In the genomic region with DNA sequence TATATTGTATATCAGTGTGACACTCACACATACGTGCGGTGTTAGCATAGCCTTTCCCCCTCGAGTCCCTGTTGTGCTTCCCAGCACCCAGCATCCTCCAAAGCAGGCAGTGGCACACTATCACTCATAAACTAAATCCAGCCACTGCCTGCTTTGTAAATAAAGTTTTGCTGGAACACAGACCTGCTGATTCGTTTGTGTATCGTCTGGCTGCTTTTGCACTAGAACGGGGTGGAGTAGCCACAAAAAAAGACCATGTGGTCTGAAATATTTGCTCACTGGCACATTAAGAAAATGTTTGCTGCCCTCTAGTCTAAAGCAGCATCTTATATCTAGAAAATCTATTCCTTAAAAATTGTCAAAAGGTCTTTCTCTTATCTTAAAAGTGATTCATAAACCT, we compare ENCODE assay signal across 28 cellular contexts.
"Had no signal": no experiment of that assay in that cellular context is flagged by ENCODE, and none has a peak within 500 bp of the region (broad histone marks: within the 10 kb centered on the region; RNA-seq: fewer than 3 reads in every experiment).

No MANE protein-coding gene starts in this region.

- H3K36me3 ChIP-seq: colonic mucosa, esophagus squamous epithelium, gastrocnemius medialis, lower lobe of right lung, pancreas had no signal

- H3K4me1 ChIP-seq: body of pancreas, colonic mucosa, esophagus squamous epithelium, gastrocnemius medialis, lower lobe of right lung, pancreas, psoas muscle, testis had no signal

- H3K9me3 Mint-ChIP-seq: natural killer cell treated with Interleukin-12 subunit alpha and Interleukin-12 subunit beta and Interleukin-15 and Interleukin-18, amount 100 ng/mL, for 72 hours; T-helper 2 cell treated with Interferon-gamma antibody and Interleukin-4, amounts not matched to agents 5 μg/mL and 100 μg/mL, for 36 hours had no signal

- H3K27ac ChIP-seq: body of pancreas, colonic mucosa, epithelial cell of prostate, esophagus squamous epithelium, gastrocnemius medialis, lower lobe of right lung, pancreas, psoas muscle, testis had no signal

- ATAC-seq: activated CD4-positive, alpha-beta T cell treated with anti-CD3 and anti-CD28 coated beads for 36 hours; activated CD8-positive, alpha-beta memory T cell treated with anti-CD3 and anti-CD28 coated beads, Interleukin-2, amount 10 ng/mL, durations not matched to agents 7 days and 5 days; activated CD8-positive, alpha-beta T cell treated with anti-CD3 and anti-CD28 coated beads, Interleukin-2, amount 10 ng/mL, durations not matched to agents 7 days and 5 days; body of pancreas; gastrocnemius medialis; left lobe of liver; lower lobe of right lung; natural killer cell treated with Interleukin-12 subunit alpha and Interleukin-12 subunit beta and Interleukin-15 and Interleukin-18, amount 100 ng/mL, for 72 hours; psoas muscle had no signal

- H3K27me3 ChIP-seq: body of pancreas, colonic mucosa, esophagus squamous epithelium, gastrocnemius medialis, pancreas, testis had no signal

- H3K27ac Mint-ChIP-seq: activated CD4-positive, alpha-beta T cell treated with anti-CD3 and anti-CD28 coated beads for 36 hours; activated CD8-positive, alpha-beta memory T cell treated with anti-CD3 and anti-CD28 coated beads, Interleukin-2, amount 10 ng/mL, durations not matched to agents 7 days and 5 days; activated CD8-positive, alpha-beta T cell treated with anti-CD3 and anti-CD28 coated beads, Interleukin-2, amount 10 ng/mL, durations not matched to agents 7 days and 5 days; activated naive CD8-positive, alpha-beta T cell; natural killer cell treated with Interleukin-12 subunit alpha and Interleukin-12 subunit beta and Interleukin-15 and Interleukin-18, amount 100 ng/mL, for 72 hours; T-helper 2 cell treated with Interferon-gamma antibody and Interleukin-4, amounts not matched to agents 5 μg/mL and 100 μg/mL, for 36 hours had no signal

- H3K4me1 Mint-ChIP-seq: activated CD4-positive, alpha-beta T cell treated with anti-CD3 and anti-CD28 coated beads for 36 hours; activated CD8-positive, alpha-beta memory T cell treated with anti-CD3 and anti-CD28 coated beads, Interleukin-2, amount 10 ng/mL, durations not matched to agents 7 days and 5 days had no signal

- H3K36me3 Mint-ChIP-seq: activated CD8-positive, alpha-beta memory T cell treated with anti-CD3 and anti-CD28 coated beads, Interleukin-2, amount 10 ng/mL, durations not matched to agents 7 days and 5 days; activated naive CD8-positive, alpha-beta T cell; natural killer cell treated with Interleukin-12 subunit alpha and Interleukin-12 subunit beta and Interleukin-15 and Interleukin-18, amount 100 ng/mL, for 72 hours had no signal

- H3K9me3 ChIP-seq: body of pancreas, colonic mucosa, esophagus squamous epithelium, gastrocnemius medialis, lower lobe of right lung, pancreas, psoas muscle, testis had no signal

- H3K4me3 Mint-ChIP-seq: activated CD4-positive, alpha-beta T cell treated with anti-CD3 and anti-CD28 coated beads for 36 hours; activated CD8-positive, alpha-beta memory T cell treated with anti-CD3 and anti-CD28 coated beads, Interleukin-2, amount 10 ng/mL, durations not matched to agents 7 days and 5 days; activated CD8-positive, alpha-beta T cell treated with anti-CD3 and anti-CD28 coated beads, Interleukin-2, amount 10 ng/mL, durations not matched to agents 7 days and 5 days; activated naive CD8-positive, alpha-beta T cell; natural killer cell treated with Interleukin-12 subunit alpha and Interleukin-12 subunit beta and Interleukin-15 and Interleukin-18, amount 100 ng/mL, for 72 hours; T-helper 2 cell treated with Interferon-gamma antibody and Interleukin-4, amounts not matched to agents 5 μg/mL and 100 μg/mL, for 36 hours had no signal

- DNase-seq: activated CD4-positive, alpha-beta T cell treated with anti-CD3 and anti-CD28 coated beads for 36 hours; activated CD4-positive, CD25-positive, alpha-beta regulatory T cell; activated CD8-positive, alpha-beta memory T cell treated with anti-CD3 and anti-CD28 coated beads, Interleukin-2, amount 10 ng/mL, durations not matched to agents 7 days and 5 days; activated CD8-positive, alpha-beta T cell treated with anti-CD3 and anti-CD28 coated beads, Interleukin-2, amount 10 ng/mL, durations not matched to agents 7 days and 5 days; activated naive CD4-positive, alpha-beta T cell treated with Interleukin-2 at 50 U/mL for 16 hours; activated T-cell treated with anti-CD3 and anti-CD28 coated beads, Interleukin-2, amount 50 U/mL, for 48 hours; anterior cingulate cortex; body of pancreas; colonic mucosa; effector CD8-positive, alpha-beta T cell; esophagus squamous epithelium; gastrocnemius medialis; glutamatergic neuron; kidney; lower lobe of right lung; mesenchymal stem cell; pancreas; psoas muscle; stimulated activated CD4-positive, alpha-beta T cell treated with anti-CD3 and anti-CD28 coated beads, Interleukin-2, amount 100 ng/mL, for 48 hours; stimulated activated naive CD4-positive, alpha-beta T cell treated with Interleukin-2 at 50 U/mL for 16 hours; T-helper 1 cell; testis; trophoblast cell had no signal

- H3K27me3 Mint-ChIP-seq: activated CD8-positive, alpha-beta memory T cell treated with anti-CD3 and anti-CD28 coated beads, Interleukin-2, amount 10 ng/mL, durations not matched to agents 7 days and 5 days; activated naive CD8-positive, alpha-beta T cell had no signal

- H3K4me3 ChIP-seq: body of pancreas, colonic mucosa, esophagus squamous epithelium, gastrocnemius medialis, lower lobe of right lung, pancreas, psoas muscle, testis had no signal
